8 cellular contexts compared by ENCODE assay signal in the genomic region with DNA sequence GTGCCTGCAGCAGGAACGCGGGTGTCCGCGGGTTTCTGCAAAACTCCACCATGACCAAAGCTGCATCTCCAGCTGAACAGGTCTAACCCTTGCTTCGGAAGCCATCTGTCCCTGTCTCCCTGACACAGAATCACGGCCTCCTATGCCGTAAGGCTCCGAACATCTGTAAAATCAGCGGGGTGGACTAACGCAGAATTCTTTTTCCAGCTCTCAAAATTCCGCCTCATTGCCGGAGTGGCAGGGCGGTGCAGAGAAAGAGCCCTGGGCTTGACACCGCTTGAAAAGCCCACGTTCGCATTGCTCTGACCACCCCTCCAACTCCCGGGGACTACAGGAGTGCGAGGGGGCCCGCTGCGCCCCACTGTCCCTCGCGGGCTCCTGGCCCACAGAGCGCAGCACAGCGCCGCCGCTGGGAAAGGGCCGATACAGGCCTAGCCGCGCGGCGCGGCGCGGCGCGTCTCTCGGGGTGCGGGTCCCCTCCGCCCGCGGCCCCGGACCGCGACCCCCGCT. TPM values are rescaled to one million over a fixed set of nuclear protein-coding genes. Genes with fewer than 3 reads are reported as not detected.
A peak's percentile ranks its signal among the peaks of the same experiment; 100 is the strongest.
DNase-seq lines count a peak whose midpoint lies in the region; ATAC-seq, FAIRE-seq and TF ChIP-seq lines count a peak whose summit lies in the region.

No MANE protein-coding gene starts in this region.

- H3K27me3 Mint-ChIP-seq in activated T-helper 17 cell treated with anti-CD3 and anti-CD28 coated beads, Interleukin-2, amount 50 U/mL, for 72 hours, result no peaks in the 10 kb centered on the region

- peak; percentile 45 for DNase-seq in activated T-cell treated with anti-CD3 and anti-CD28 coated beads for 1 hour (ENCODE audit: low read depth)
- DNase-seq in activated T-cell treated with anti-CD3 and anti-CD28 coated beads, Interleukin-2, amount 50 U/mL, for 1 hour, result no peak
- no peak for DNase-seq in Jurkat, Clone E6-1 (ENCODE audit: low read depth, low spot score)
- peak; percentile 89 for DNase-seq in Right ventricle myocardium inferior (ENCODE audit: missing footprints)
- DNase-seq in GM12892 (ENCODE audit: insufficient read length), result no peak

- peaks cover 36% of the 10 kb centered on the region for H3K4me1 Mint-ChIP-seq in activated T-helper 17 cell treated with anti-CD3 and anti-CD28 coated beads, Interleukin-2, amount 50 U/mL, for 72 hours

- peak overlapping the region; percentile 84 for H3K4me3 Mint-ChIP-seq in activated T-helper 17 cell treated with anti-CD3 and anti-CD28 coated beads, Interleukin-2, amount 50 U/mL, for 72 hours

- intact Hi-C loops in Right ventricle myocardium inferior (cut with DNase I), result loop anchor here (2.0 to 5.0 kb wide), 3 partner anchors 37 to 155 kb away; no protein-coding TSS in a partner anchor

- no peaks in the 10 kb centered on the region for H3K36me3 ChIP-seq in parathyroid adenoma (ENCODE audit: control insufficient read depth, insufficient read depth, low read length)

- no peaks in the 10 kb centered on the region for H3K9me3 Mint-ChIP-seq in activated T-helper 17 cell treated with anti-CD3 and anti-CD28 coated beads, Interleukin-2, amount 50 U/mL, for 72 hours

- no peaks in the 10 kb centered on the region for H3K9me3 ChIP-seq in parathyroid adenoma (ENCODE audit: control insufficient read depth, low read length)

- peak overlapping the region; percentile 95 for H3K27ac ChIP-seq in parathyroid adenoma

- H2AFZ ChIP-seq in parathyroid adenoma, result peak overlapping the region; percentile 26

- peak overlapping the region; percentile 94 for H3K4me2 ChIP-seq in parathyroid adenoma (ENCODE audit: low read length)

- no peak for TF ChIP-seq POLR2A in GM12892 (IDR thresholded peaks at IDR 0.05; ENCODE audit: low read depth, low read length)

- H3K27ac Mint-ChIP-seq in activated T-helper 17 cell treated with anti-CD3 and anti-CD28 coated beads, Interleukin-2, amount 50 U/mL, for 72 hours, result no peak overlapping the region

- H3K9ac ChIP-seq in parathyroid adenoma, result peak overlapping the region; percentile 88

- H3K36me3 Mint-ChIP-seq in activated T-helper 17 cell treated with anti-CD3 and anti-CD28 coated beads, Interleukin-2, amount 50 U/mL, for 72 hours (ENCODE audit: low read depth), result no peaks in the 10 kb centered on the region

- H3K27me3 ChIP-seq in parathyroid adenoma (ENCODE audit: control insufficient read depth, insufficient read depth, low read length), result no peaks in the 10 kb centered on the region

- peak; percentile 43 for ATAC-seq in GM21786 (IDR thresholded peaks at IDR 0.05; ENCODE audit: unreplicated experiment)
- ATAC-seq in activated T-helper 17 cell treated with anti-CD3 and anti-CD28 coated beads, Interleukin-2, amount 50 U/mL, for 72 hours (replicated peaks), result peak; percentile 73
- peak; percentile 77 for ATAC-seq in Right ventricle myocardium inferior

- peak; percentile 29 for TF ChIP-seq CTCF in parathyroid adenoma (IDR thresholded peaks at IDR 0.05)

- FAIRE-seq in GM12892 (lab: Jason Lieb, UNC), result no peak

- peaks cover 24% of the 10 kb centered on the region for H3K79me2 ChIP-seq in parathyroid adenoma

- peaks cover 22% of the 10 kb centered on the region for H3K4me1 ChIP-seq in parathyroid adenoma

- peak overlapping the region; percentile 90 for H3K4me3 ChIP-seq in Jurkat, Clone E6-1 (ENCODE audit: low read length)
- peak overlapping the region; percentile 80 for H3K4me3 ChIP-seq in parathyroid adenoma (ENCODE audit: low read depth, low read length)

RNA-seq across cellular contexts. Expression of a gene that starts 0.4 kb away (rescaled TPM):
- polyA plus RNA-seq in Jurkat, Clone E6-1 (2012; ENCODE audit: insufficient read depth, insufficient read length), result 8.0 TPM
- total RNA-seq in activated T-helper 17 cell treated with anti-CD3 and anti-CD28 coated beads, Interleukin-2, amount 50 U/mL, for 72 hours, result 1 to 10 TPM; 3.0 TPM
- total RNA-seq in Right ventricle myocardium inferior, result 6.6 TPM
- 12.1 TPM for polyA plus RNA-seq in GM12892 (2012; ENCODE audit: missing spikeins)

Comparison
In these comparisons a context has a peak if more than half of its experiments do, and no peak if none do; other contexts are left out.
1. DNase-seq: peak in activated T-cell treated with anti-CD3 and anti-CD28 coated beads for 1 hour (single experiment) and Right ventricle myocardium inferior (single experiment); none in activated T-cell treated with anti-CD3 and anti-CD28 coated beads, Interleukin-2, amount 50 U/mL, for 1 hour (single experiment), Jurkat, Clone E6-1 (single experiment) and GM12892 (single experiment).
2. Peak in every context shown above with its lines, with median percentiles within 50 percentile points of each other: ATAC-seq.